ENCODE assay signal across 17 cellular contexts in the genomic region with DNA sequence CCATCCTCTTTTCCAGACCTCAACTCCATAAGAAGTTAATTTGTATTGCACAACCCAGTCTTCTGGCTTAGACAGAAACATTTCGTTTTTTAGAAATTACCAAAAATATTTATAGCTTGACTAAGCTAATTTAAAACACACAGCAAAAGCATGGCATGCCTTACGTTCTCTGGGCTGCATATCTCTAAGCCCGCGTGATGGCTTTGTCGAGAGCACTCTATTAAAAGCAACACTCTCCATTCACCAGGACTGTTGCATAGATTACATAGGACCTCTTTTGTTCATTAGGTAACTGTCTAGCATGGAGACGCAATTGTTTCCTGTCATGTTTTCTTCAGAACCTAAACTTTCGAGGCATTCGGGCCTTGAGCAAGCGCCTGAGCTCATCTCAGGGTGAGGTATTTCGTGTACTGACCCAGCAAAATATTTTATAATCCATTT.
A peak's percentile ranks its signal among the peaks of the same experiment; 100 is the strongest.
DNase-seq lines count a peak whose midpoint lies in the region; ATAC-seq and TF ChIP-seq lines count a peak whose summit lies in the region.
"Had no signal": no experiment of that assay in that cellular context is flagged by ENCODE, and none has a peak within 500 bp of the region (broad histone marks: within the 10 kb centered on the region; RNA-seq: fewer than 3 reads in every experiment).

No MANE protein-coding gene starts in this region.

- no peaks in the 10 kb centered on the region for H3K9me2 ChIP-seq in Karpas-422 (replicated peaks; ENCODE audit: insufficient read depth, low read length)

- no peaks in the 10 kb centered on the region for H3K79me2 ChIP-seq in Karpas-422 (ENCODE audit: low read length)

- H3K4me3 ChIP-seq in adipocyte (ENCODE audit: low read length) (peak overlapping the region; percentile 3), heart right ventricle (no peak overlapping the region), subcutaneous abdominal adipose tissue (ENCODE audit: low read depth in 1 of 5, low read length in 5 of 5) (no peak overlapping the region), Karpas-422 (ENCODE audit: low read length) (no peak overlapping the region)

- H3K9ac ChIP-seq in adipocyte (ENCODE audit: low read length) (peak overlapping the region; percentile 73), subcutaneous abdominal adipose tissue (ENCODE audit: low read length in 5 of 5) (no peak overlapping the region), Karpas-422 (ENCODE audit: low read length) (no peak overlapping the region)

- peak in 7 of 8 donors; percentile 46 to 82 (median 75) for ATAC-seq in heart right ventricle
- ATAC-seq in GM18867 (IDR thresholded peaks at IDR 0.05; ENCODE audit: unreplicated experiment): no peak
- ATAC-seq in HG03442 (IDR thresholded peaks at IDR 0.05; ENCODE audit: unreplicated experiment): no peak
- ATAC-seq in HG03175 (IDR thresholded peaks at IDR 0.05; ENCODE audit: unreplicated experiment): no peak
- ATAC-seq: stimulated activated naive CD8-positive, alpha-beta T cell treated with anti-CD3 and anti-CD28 coated beads, Interleukin-15, amount 100 ng/mL, for 72 hours had no signal

- TF ChIP-seq CTCF in heart right ventricle (IDR thresholded peaks at IDR 0.05): no peak

- H4K20me1 ChIP-seq in Karpas-422 (ENCODE audit: insufficient read depth, low read depth, low read length): no peaks in the 10 kb centered on the region

- no peaks in the 10 kb centered on the region for H3K27me3 ChIP-seq in adipocyte (replicated peaks; ENCODE audit: control insufficient read depth, insufficient read depth, low read length)
- H3K27me3 ChIP-seq in heart right ventricle: no peaks in the 10 kb centered on the region
- no peaks in the 10 kb centered on the region for H3K27me3 ChIP-seq in subcutaneous abdominal adipose tissue (ENCODE audit: control insufficient read depth in 5 of 5, insufficient read depth in 4 of 5, low read length in 5 of 5)
- no peaks in the 10 kb centered on the region for H3K27me3 ChIP-seq in Karpas-422 (ENCODE audit: low read length)

- H3K9me3 ChIP-seq in adipocyte (ENCODE audit: control insufficient read depth, low read length) (no peaks in the 10 kb centered on the region), heart right ventricle (peaks cover 0 to 12% (median 0%) of the 10 kb centered on the region in 11 donors), subcutaneous abdominal adipose tissue (ENCODE audit: control insufficient read depth in 5 of 5, low read length in 5 of 5) (no peaks in the 10 kb centered on the region), Karpas-422 (ENCODE audit: low read length) (no peaks in the 10 kb centered on the region)

- peak overlapping the region; percentile 67 to 90 (median 87) for H3K27ac ChIP-seq in heart right ventricle
- H3K27ac ChIP-seq in subcutaneous abdominal adipose tissue (ENCODE audit: low read depth, low read length): peak overlapping the region; percentile 21
- no peak overlapping the region for H3K27ac ChIP-seq in Karpas-422 (ENCODE audit: low read length)

- peaks cover 37% of the 10 kb centered on the region for H3K4me1 ChIP-seq in adipocyte (ENCODE audit: control insufficient read depth, insufficient read depth, low read length)
- H3K4me1 ChIP-seq in heart right ventricle: peaks cover 0 to 31% (median 25%) of the 10 kb centered on the region in 9 donors
- H3K4me1 ChIP-seq in subcutaneous abdominal adipose tissue (ENCODE audit: control insufficient read depth in 5 of 5, insufficient read depth in 5 of 5, low read length in 5 of 5): peaks cover 3 to 27% (median 10%) of the 10 kb centered on the region in 5 donors
- peaks cover 13% of the 10 kb centered on the region for H3K4me1 ChIP-seq in Karpas-422 (ENCODE audit: low read length)

- DNase-seq in GM03348 (ENCODE audit: low spot score) (peak; percentile 61), adipocyte (ENCODE audit: low read depth) (peak; percentile 95), heart right ventricle (peak in 1 of 2 donors; percentile 41), Karpas-422 (no peak)
- DNase-seq: activated CD4-positive, alpha-beta memory T cell treated with anti-CD3 and anti-CD28 coated beads for 36 hours; activated naive CD8-positive, alpha-beta T cell treated with anti-CD3 and anti-CD28 coated beads for 36 hours; activated T-cell treated with anti-CD3 and anti-CD28 coated beads, Interleukin-2, amount 50 U/mL, for 24 hours; endodermal cell; NCI-H1048; NCI-H2081; NCI-H524 treated with DMSO at 0.1 percent for 48 hours; OCI-M1; stimulated activated naive CD8-positive, alpha-beta T cell treated with anti-CD3 and anti-CD28 coated beads, Interleukin-15, amount 100 ng/mL, for 72 hours had no signal

- 60 to 67% methylated on average over 10 of the region's 10 CpGs for WGBS in heart right ventricle, 2 donors

- no peak overlapping the region for H3K4me2 ChIP-seq in Karpas-422 (ENCODE audit: low read depth, low read length, poor library complexity, severe bottlenecking)

- intact Hi-C loops in heart right ventricle (cut with DNase I): loop anchor here in 2 of 10 donors (10.0 kb wide), 2 partner anchors 238 to 1788 kb away; no protein-coding TSS in a partner anchor

- no peak overlapping the region for H2AFZ ChIP-seq in Karpas-422 (ENCODE audit: low read length)

- peaks cover 22% of the 10 kb centered on the region for H3K36me3 ChIP-seq in adipocyte (ENCODE audit: control insufficient read depth, insufficient read depth, low read length, severe bottlenecking)
- H3K36me3 ChIP-seq in heart right ventricle: no peaks in the 10 kb centered on the region
- H3K36me3 ChIP-seq in subcutaneous abdominal adipose tissue (ENCODE audit: control insufficient read depth in 5 of 5, insufficient read depth in 5 of 5, low read length in 5 of 5): no peaks in the 10 kb centered on the region
- no peaks in the 10 kb centered on the region for H3K36me3 ChIP-seq in Karpas-422 (ENCODE audit: insufficient read depth, low read length)

Comparison
In these comparisons a context has a peak if more than half of its experiments do, and no peak if none do; other contexts are left out.
1. ATAC-seq: peak in heart right ventricle (7 of 8); none in GM18867 (single experiment), HG03442 (single experiment) and HG03175 (single experiment).